In genomic region chr7:150515752-150516151, GRCh38 we compare ENCODE assay signal across 14 cellular contexts. TPM values are rescaled to one million over a fixed set of nuclear protein-coding genes. Genes with fewer than 3 reads are reported as not detected.
DNase-seq lines count a peak whose midpoint lies in the region; ATAC-seq and TF ChIP-seq lines count a peak whose summit lies in the region.
"Had no signal": no experiment of that assay in that cellular context is flagged by ENCODE, and none has a peak within 500 bp of the region (broad histone marks: within the 10 kb centered on the region; RNA-seq: fewer than 3 reads in every experiment).

No MANE protein-coding gene starts in this region.

- H3K27me3 Mint-ChIP-seq in T-helper 17 cell: no peaks in the 10 kb centered on the region
- peaks cover 14% of the 10 kb centered on the region for H3K27me3 Mint-ChIP-seq in Caco-2 (ENCODE audit: insufficient read depth, unreplicated experiment)

- intact Hi-C loops in heart left ventricle (cut with DNase I) (loop anchor here in 5 of 10 donors (2.0 to 5.0 kb wide), 10 partner anchors 33 to 239 kb away; partner anchors contain the start of genes GIMAP6 (in 3 of the 5), GIMAP8 (in 3 of the 5), GIMAP4 (in 1 of the 5) and GIMAP5 (in 1 of the 5)), Caco-2 (cut with micrococcal nuclease; ENCODE audit: unreplicated experiment) (no loop called here)

- no peak for TF ChIP-seq CTCF in GM12864 (IDR thresholded peaks at IDR 0.05; ENCODE audit: low read depth, low read length, missing control alignments)
- TF ChIP-seq CTCF in heart left ventricle (IDR thresholded peaks at IDR 0.05): no peak
- no peak for TF ChIP-seq CTCF in Caco-2 (IDR thresholded peaks at IDR 0.05; ENCODE audit: insufficient read depth in 1 of 2, low read depth in 1 of 2, low read length in 1 of 2, severe bottlenecking in 1 of 2, unreplicated experiment in 1 of 2)

- H3K9me3 ChIP-seq in T-helper 17 cell (ENCODE audit: control insufficient read depth, low read length, poor library complexity, severe bottlenecking): no peaks in the 10 kb centered on the region
- no peaks in the 10 kb centered on the region for H3K9me3 ChIP-seq in heart left ventricle
- H3K9me3 ChIP-seq in Caco-2: no peaks in the 10 kb centered on the region
- H3K9me3 ChIP-seq: SK-N-SH had no signal

- peak; percentile 24 for ATAC-seq in T-helper 17 cell
- ATAC-seq in heart left ventricle: peak in 1 of 4 donors; percentile 52
- ATAC-seq in GM18505 (IDR thresholded peaks at IDR 0.05; ENCODE audit: unreplicated experiment): no peak
- ATAC-seq in GM21526 (IDR thresholded peaks at IDR 0.05; ENCODE audit: low FRiP score, unreplicated experiment): no peak

- H3K4me3 Mint-ChIP-seq in T-helper 17 cell: peak overlapping the region; percentile 100
- H3K4me3 Mint-ChIP-seq in Caco-2 (ENCODE audit: unreplicated experiment): no peak overlapping the region

- DNase-seq in GM12864 (ENCODE audit: low read depth) (no peak), T-helper 17 cell (no peak), heart left ventricle (no peak), RPMI8226 (no peak), Caco-2 (no peak)
- DNase-seq: glutamatergic neuron; SK-N-SH; stimulated activated CD4-positive, alpha-beta T cell treated with anti-CD3 and anti-CD28 coated beads, Interleukin-15, amount 100 ng/mL, for 24 hours had no signal

- H3K36me3 ChIP-seq in heart left ventricle (peaks cover 0 to 14% (median 2%) of the 10 kb centered on the region in 9 donors), Caco-2 (ENCODE audit: control insufficient read depth, insufficient read depth, low read length) (no peaks in the 10 kb centered on the region)
- H3K36me3 ChIP-seq: cardiac muscle cell had no signal

- H3K36me3 Mint-ChIP-seq in T-helper 17 cell (ENCODE audit: low read depth): peaks cover 21% of the 10 kb centered on the region
- H3K36me3 Mint-ChIP-seq in Caco-2 (ENCODE audit: insufficient read depth, unreplicated experiment): no peaks in the 10 kb centered on the region

- TF ChIP-seq POLR2A in heart left ventricle (IDR thresholded peaks at IDR 0.05): no peak
- no peak for TF ChIP-seq POLR2A in GM18505 (IDR thresholded peaks at IDR 0.05; ENCODE audit: borderline replicate concordance, extremely low read depth, insufficient read depth, insufficient read length)

- peak overlapping the region; percentile 94 for H3K27ac Mint-ChIP-seq in T-helper 17 cell
- no peak overlapping the region for H3K27ac Mint-ChIP-seq in Caco-2 (ENCODE audit: unreplicated experiment)

- POLR2A ChIA-PET in Caco-2 (lab: Charles Lee): no interaction called here

- no TSS peak for BruUV-seq in Caco-2 (replicated peaks; lab: Mats Ljungman, UMichigan)

- peaks cover 0 to 31% (median 2%) of the 10 kb centered on the region in 12 donors for H3K4me1 ChIP-seq in heart left ventricle
- H3K4me1 ChIP-seq in Caco-2: no peaks in the 10 kb centered on the region

- H3K27ac ChIP-seq in heart left ventricle (peak overlapping the region; percentile 66 to 92 (median 85)), skin epidermis (peak overlapping the region in 20 of 21 experiments; percentile 35 to 95 (median 78))
- H3K27ac ChIP-seq: cardiac muscle cell, KMS-11 had no signal

- CTCF ChIA-PET in Caco-2 (lab: Charles Lee): no interaction called here

- H3K9me3 Mint-ChIP-seq in Caco-2 (ENCODE audit: unreplicated experiment): no peaks in the 10 kb centered on the region

- WGBS in heart left ventricle, 4 donors: 58 to 76% (median 63%) methylated on average over 7 of the region's 7 CpGs

- H3K4me3 ChIP-seq in GM12864 (ENCODE audit: low read depth, low read length) (peak overlapping the region; percentile 67), heart left ventricle (peak overlapping the region; percentile 24 to 69 (median 60)), skin epidermis (peak overlapping the region; percentile 31 to 54 (median 38)), Caco-2 (ENCODE audit: low read depth, low read length) (no peak overlapping the region)
- H3K4me3 ChIP-seq: cardiac muscle cell had no signal

- H3K4me1 Mint-ChIP-seq in T-helper 17 cell (peaks cover 43% of the 10 kb centered on the region), Caco-2 (ENCODE audit: low read depth, unreplicated experiment) (no peaks in the 10 kb centered on the region)

- H3K27me3 ChIP-seq in heart left ventricle: no peaks in the 10 kb centered on the region
- H3K27me3 ChIP-seq in Caco-2 (replicated peaks; ENCODE audit: control insufficient read depth, insufficient read depth, low read length): no peaks in the 10 kb centered on the region; the same call in 1 of the 2 replicates
- H3K27me3 ChIP-seq: cardiac muscle cell had no signal

RNA-seq across cellular contexts. Expression of gene GIMAP7, which starts 1.1 kb away (rescaled TPM):
- 10 to 100 TPM; 62.7 to 68.3 TPM for total RNA-seq in T-helper 17 cell
- 10 to 100 TPM; 14.4 to 46.8 (median 18.9) TPM for total RNA-seq in heart left ventricle
- polyA plus RNA-seq in heart left ventricle: 10 to 100 TPM; 34.6 to 48.0 TPM
- not detected in 2 replicates for total RNA-seq in Caco-2 (2022)
- total RNA-seq: cardiac muscle cell, myocyte had no signal
- polyA plus RNA-seq: cardiac muscle cell, SK-N-SH had no signal

RNA-seq across cellular contexts. Expression of gene GIMAP4, which starts 51.4 kb away (rescaled TPM):
- total RNA-seq in T-helper 17 cell (100 to 1,000 TPM in 1 of 2 donors, 10 to 100 TPM in 1; 62.1 to 113 TPM), heart left ventricle (10 to 100 TPM; 25.1 to 80.2 (median 35.2) TPM), Caco-2 (2022) (not detected in 2 replicates)
- 10 to 100 TPM; 32.8 to 35.5 TPM for polyA plus RNA-seq in heart left ventricle
- total RNA-seq: myocyte had no signal
- polyA plus RNA-seq: cardiac muscle cell, SK-N-SH had no signal

Comparison
In these comparisons a context has a peak if more than half of its experiments do, and no peak if none do; other contexts are left out.
1. RNA of gene GIMAP7, which starts 1.1 kb away (total RNA-seq): 62.7 to 68.3 TPM in T-helper 17 cell and 14.4 to 46.8 TPM in heart left ventricle; not detected in Caco-2; every median in the first group is over 10 times any median in the second.
2. RNA of gene GIMAP4, which starts 51.4 kb away (total RNA-seq): 62.1 to 113 TPM in T-helper 17 cell and 25.1 to 80.2 TPM in heart left ventricle; not detected in Caco-2; every median in the first group is over 10 times any median in the second.